10 cellular contexts compared by ENCODE assay signal in genomic region chr9:84293001-84293798, GRCh38. TPM values are rescaled to one million over a fixed set of nuclear protein-coding genes. Genes with fewer than 3 reads are reported as not detected.
DNase-seq lines count a peak whose midpoint lies in the region; ATAC-seq lines count a peak whose summit lies in the region.
"Had no signal": no experiment of that assay in that cellular context is flagged by ENCODE, and none has a peak within 500 bp of the region (broad histone marks: within the 10 kb centered on the region; RNA-seq: fewer than 3 reads in every experiment).

No MANE protein-coding gene starts in this region.

- WGBS in GM23248 (ENCODE audit: low coverage in 1 of 2, low lambda C conversion rate in 2 of 2, missing lambda C conversion rate in 2 of 2), 2 experiments: 74 to 87% methylated on average over 4 of the region's 4 CpGs

- H3K79me2 ChIP-seq in GM23248 (ENCODE audit: insufficient read depth): no peaks in the 10 kb centered on the region

- in situ Hi-C loops in GM23248 (cut with MboI): no loop called here

- H3K36me3 Mint-ChIP-seq in CD8-positive, alpha-beta memory T cell: no peaks in the 10 kb centered on the region
- no peaks in the 10 kb centered on the region for H3K36me3 Mint-ChIP-seq in activated CD4-positive, alpha-beta memory T cell treated with anti-CD3 and anti-CD28 coated beads, Interleukin-2, amount 10 ng/mL, durations not matched to agents 7 days and 5 days (ENCODE audit: low read depth)

- peaks cover 43% of the 10 kb centered on the region for H3K4me1 ChIP-seq in CD8-positive, alpha-beta memory T cell (ENCODE audit: insufficient read depth, low read length)
- peaks cover 22% of the 10 kb centered on the region for H3K4me1 ChIP-seq in GM23248 (ENCODE audit: insufficient read depth)

- peaks cover 0 to 7% of the 10 kb centered on the region in 2 donors for H3K27me3 Mint-ChIP-seq in CD8-positive, alpha-beta memory T cell
- H3K27me3 Mint-ChIP-seq in activated CD4-positive, alpha-beta memory T cell treated with anti-CD3 and anti-CD28 coated beads, Interleukin-2, amount 10 ng/mL, durations not matched to agents 7 days and 5 days: no peaks in the 10 kb centered on the region

- H3K27me3 ChIP-seq in CD8-positive, alpha-beta memory T cell (ENCODE audit: insufficient read depth, low read length, poor library complexity, severe bottlenecking): no peaks in the 10 kb centered on the region
- H3K27me3 ChIP-seq in GM23248 (replicated peaks; ENCODE audit: insufficient read depth): no peaks in the 10 kb centered on the region; the same call in 1 of the 2 replicates

- H3F3A ChIP-seq in GM23248 (ENCODE audit: insufficient read depth): peaks cover 22% of the 10 kb centered on the region; the same call in 1 of the 2 replicates

- H4K20me1 ChIP-seq in GM23248 (ENCODE audit: insufficient read depth): no peaks in the 10 kb centered on the region

- POLR2A ChIA-PET in CD8-positive, alpha-beta memory T cell (lab: Charles Lee): interaction anchor here (1.3 kb wide), 1 partner anchor 313 kb away, joined by 5 read pairs; the partner anchor contains the start of genes HNRNPK and RMI1
- POLR2A ChIA-PET in activated CD4-positive, alpha-beta memory T cell treated with anti-CD3 and anti-CD28 coated beads, Interleukin-2, amount 10 ng/mL, durations not matched to agents 7 days and 5 days (lab: Charles Lee): interaction anchor here (1.1 to 3.5 kb wide), 5 partner anchors 8 to 372 kb away, joined by 3 to 17 read pairs (median 4); partner anchors contain the start of genes HNRNPK, KIF27 and RMI1

- peak overlapping the region in 6 of 7 donors; percentile 11 to 69 (median 44) for H3K4me3 Mint-ChIP-seq in CD8-positive, alpha-beta memory T cell
- peak overlapping the region; percentile 9 for H3K4me3 Mint-ChIP-seq in activated CD4-positive, alpha-beta memory T cell treated with anti-CD3 and anti-CD28 coated beads, Interleukin-2, amount 10 ng/mL, durations not matched to agents 7 days and 5 days
- H3K4me3 Mint-ChIP-seq: neural crest cell had no signal

- no peak overlapping the region for H3K27ac ChIP-seq in CD8-positive, alpha-beta memory T cell (ENCODE audit: low read depth, low read length)
- H3K27ac ChIP-seq in substantia nigra (ENCODE audit: low read depth, low read length, poor library complexity, severe bottlenecking) (no peak overlapping the region), GM23248 (no peak overlapping the region)

- H3K9me2 ChIP-seq in GM23248 (ENCODE audit: insufficient read depth): no peaks in the 10 kb centered on the region

- H3K4me1 Mint-ChIP-seq in CD8-positive, alpha-beta memory T cell: peaks cover 27 to 47% (median 43%) of the 10 kb centered on the region in 3 donors
- peaks cover 60% of the 10 kb centered on the region for H3K4me1 Mint-ChIP-seq in activated CD4-positive, alpha-beta memory T cell treated with anti-CD3 and anti-CD28 coated beads, Interleukin-2, amount 10 ng/mL, durations not matched to agents 7 days and 5 days

- no peaks in the 10 kb centered on the region for H3K9me3 ChIP-seq in CD8-positive, alpha-beta memory T cell (ENCODE audit: low read length)
- no peaks in the 10 kb centered on the region for H3K9me3 ChIP-seq in GM23248 (ENCODE audit: low read depth)

- no peaks in the 10 kb centered on the region for H3K36me3 ChIP-seq in CD8-positive, alpha-beta memory T cell (ENCODE audit: insufficient read depth, low read length)
- no peaks in the 10 kb centered on the region for H3K36me3 ChIP-seq in GM23248 (ENCODE audit: low read depth)

- no peak overlapping the region for H3K4me3 ChIP-seq in CD8-positive, alpha-beta memory T cell (ENCODE audit: low read length)
- H3K4me3 ChIP-seq in GM23248: no peak overlapping the region

- no peak overlapping the region for H3K9ac ChIP-seq in GM23248

- CTCF ChIA-PET in CD8-positive, alpha-beta memory T cell (lab: Charles Lee): interaction anchor here (0.9 kb wide), 1 partner anchor 32 kb away, joined by 3 read pairs; no protein-coding TSS in a partner anchor
- CTCF ChIA-PET in activated CD4-positive, alpha-beta memory T cell treated with anti-CD3 and anti-CD28 coated beads, Interleukin-2, amount 10 ng/mL, durations not matched to agents 7 days and 5 days (lab: Charles Lee): interaction anchor here (0.5 to 1.6 kb wide), 4 partner anchors 11 to 956 kb away, joined by 3 to 8 read pairs (median 5); no protein-coding TSS in a partner anchor

- no peaks in the 10 kb centered on the region for H3K9me3 Mint-ChIP-seq in CD8-positive, alpha-beta memory T cell
- H3K9me3 Mint-ChIP-seq in activated CD4-positive, alpha-beta memory T cell treated with anti-CD3 and anti-CD28 coated beads, Interleukin-2, amount 10 ng/mL, durations not matched to agents 7 days and 5 days: no peaks in the 10 kb centered on the region

- no peak overlapping the region for H3K4me2 ChIP-seq in GM23248 (ENCODE audit: unreplicated experiment)

- ATAC-seq in GM19328 (IDR thresholded peaks at IDR 0.05; ENCODE audit: unreplicated experiment) (peak; percentile 48), HG03097 (IDR thresholded peaks at IDR 0.05; ENCODE audit: low FRiP score, unreplicated experiment) (peak; percentile 70)

- no peak for DNase-seq in CD8-positive, alpha-beta memory T cell
- peak; percentile 26 for DNase-seq in activated CD4-positive, alpha-beta memory T cell treated with anti-CD3 and anti-CD28 coated beads, Interleukin-2, amount 10 ng/mL, durations not matched to agents 7 days and 5 days
- DNase-seq in NCI-H226: no peak
- DNase-seq in substantia nigra (lab: John Stamatoyannopoulos, UW): no peak
- no peak for DNase-seq in GM23248
- DNase-seq in NCI-H187 treated with DMSO at 0.1 percent for 48 hours (lab: John Stamatoyannopoulos, UW): no peak
- DNase-seq: NCI-H1930 had no signal

- no peak overlapping the region for H2AFZ ChIP-seq in GM23248

- peak overlapping the region in 7 of 8 donors; percentile 28 to 95 (median 81) for H3K27ac Mint-ChIP-seq in CD8-positive, alpha-beta memory T cell
- peak overlapping the region; percentile 97 for H3K27ac Mint-ChIP-seq in activated CD4-positive, alpha-beta memory T cell treated with anti-CD3 and anti-CD28 coated beads, Interleukin-2, amount 10 ng/mL, durations not matched to agents 7 days and 5 days

RNA-seq across cellular contexts. Expression of gene SLC28A3, which starts 47.4 kb away (rescaled TPM):
- 1 to 10 TPM; 1.0 to 1.2 TPM for total RNA-seq in CD8-positive, alpha-beta memory T cell
- not detected for polyA plus RNA-seq in CD8-positive, alpha-beta memory T cell
- under 1 TPM; 0.15 to 0.20 TPM for total RNA-seq in activated CD4-positive, alpha-beta memory T cell treated with anti-CD3 and anti-CD28 coated beads, Interleukin-2, amount 10 ng/mL, durations not matched to agents 7 days and 5 days
- total RNA-seq in GM23248 (2014; rRNA removed; shearing (Covaris generic)): 0.32 TPM in 1 of 2 replicates, not detected in the other
- polyA plus RNA-seq in GM23248 (2016; fragmentation: Nextera tagmentation; extraction: Ambion mirVana): 0.11 and 0.15 TPM in 2 replicates
- total RNA-seq: neural crest cell had no signal
